In the genomic region with DNA sequence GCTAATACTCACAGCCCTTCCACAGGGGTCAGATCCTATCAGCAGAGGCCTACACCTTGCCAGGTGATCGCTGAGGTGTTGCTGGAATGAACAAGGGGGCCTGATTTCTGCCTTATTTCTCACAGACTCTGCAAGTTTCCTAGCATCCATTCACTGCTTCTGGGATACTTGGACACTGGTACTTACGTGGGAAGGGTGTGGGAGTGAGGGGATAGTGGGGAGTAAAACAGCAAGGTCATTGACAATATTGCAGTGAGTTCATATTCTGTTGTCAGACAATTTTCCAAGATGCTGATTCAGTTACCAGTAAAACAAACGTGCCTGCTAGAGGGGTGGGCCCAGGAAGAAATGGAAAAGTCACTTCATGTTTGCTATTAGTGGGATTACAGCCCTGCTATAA, we compare ENCODE assay signal across 25 cellular contexts.
"Had no signal": no experiment of that assay in that cellular context is flagged by ENCODE, and none has a peak within 500 bp of the region (broad histone marks: within the 10 kb centered on the region; RNA-seq: fewer than 3 reads in every experiment).

No MANE protein-coding gene starts in this region.

- H3K4me3 ChIP-seq: left lung, lower lobe of right lung, pancreas, prostate gland, skin epidermis, stomach, thoracic aorta, tibial artery, uterus had no signal

- H3K27ac ChIP-seq: left lung, lower lobe of right lung, pancreas, prostate gland, skin epidermis, stomach, thoracic aorta, tibial artery, uterus had no signal

- H3K4me1 Mint-ChIP-seq: immature natural killer cell; stimulated activated naive B cell treated with anti-CD40 and anti-IgM and Interleukin-4, amounts not matched to agents 10 μg/mL and 1 μg/mL and 100 μg/mL, for 72 hours had no signal

- H3K27ac Mint-ChIP-seq: immature natural killer cell; naive thymus-derived CD8-positive, alpha-beta T cell; stimulated activated naive B cell treated with anti-CD40 and anti-IgM and Interleukin-4, amounts not matched to agents 10 μg/mL and 1 μg/mL and 100 μg/mL, for 72 hours had no signal

- H3K27me3 Mint-ChIP-seq: naive thymus-derived CD8-positive, alpha-beta T cell had no signal

- H3K36me3 Mint-ChIP-seq: immature natural killer cell; naive thymus-derived CD8-positive, alpha-beta T cell; stimulated activated naive B cell treated with anti-CD40 and anti-IgM and Interleukin-4, amounts not matched to agents 10 μg/mL and 1 μg/mL and 100 μg/mL, for 72 hours had no signal

- DNase-seq: hypothalamus; immature natural killer cell; kidney; left colon; left lung; lower lobe of right lung; mammary epithelial cell; naive thymus-derived CD8-positive, alpha-beta T cell; pancreas; posterior cingulate gyrus; retina; right cardiac atrium; stimulated activated CD4-positive, alpha-beta T cell treated with anti-CD3 and anti-CD28 coated beads, Interleukin-12 subunit alpha, Interleukin-12 subunit beta, amount 100 ng/mL, for 4 hours; stimulated activated CD4-positive, alpha-beta T cell treated with anti-CD3 and anti-CD28 coated beads, Interleukin-15, amount 100 ng/mL, for 24 hours; stimulated activated CD4-positive, alpha-beta T cell treated with anti-CD3 and anti-CD28 coated beads, Interleukin-2, amount 100 ng/mL, for 24 hours; stimulated activated CD4-positive, alpha-beta T cell treated with anti-CD3 and anti-CD28 coated beads, Interleukin-4, amount 100 ng/mL, for 1 hour; stimulated activated naive B cell treated with anti-CD40 and anti-IgM and Interleukin-4, amounts not matched to agents 10 μg/mL and 1 μg/mL and 100 μg/mL, for 72 hours; stimulated activated naive CD8-positive, alpha-beta T cell treated with anti-CD3 and anti-CD28 coated beads, Interleukin-15, Interleukin-2, amounts not matched to agents 100 U/mL and 50 U/mL, for 24 hours; stomach; tibial artery; trophoblast cell; uterus had no signal

- H3K36me3 ChIP-seq: left lung, lower lobe of right lung, pancreas, prostate gland, stomach, thoracic aorta, tibial artery, uterus had no signal

- H3K27me3 ChIP-seq: left lung, pancreas, stomach, uterus had no signal

- H3K9me3 ChIP-seq: left lung, lower lobe of right lung, pancreas, prostate gland, stomach, thoracic aorta, tibial artery, uterus had no signal

- H3K4me3 Mint-ChIP-seq: immature natural killer cell; naive thymus-derived CD8-positive, alpha-beta T cell; stimulated activated naive B cell treated with anti-CD40 and anti-IgM and Interleukin-4, amounts not matched to agents 10 μg/mL and 1 μg/mL and 100 μg/mL, for 72 hours had no signal

- H3K4me1 ChIP-seq: left lung, lower lobe of right lung, pancreas, prostate gland, tibial artery, uterus had no signal

- H3K9me3 Mint-ChIP-seq: immature natural killer cell; naive thymus-derived CD8-positive, alpha-beta T cell; stimulated activated naive B cell treated with anti-CD40 and anti-IgM and Interleukin-4, amounts not matched to agents 10 μg/mL and 1 μg/mL and 100 μg/mL, for 72 hours had no signal
